ENCODE assay signal across 8 cellular contexts in the genomic region with DNA sequence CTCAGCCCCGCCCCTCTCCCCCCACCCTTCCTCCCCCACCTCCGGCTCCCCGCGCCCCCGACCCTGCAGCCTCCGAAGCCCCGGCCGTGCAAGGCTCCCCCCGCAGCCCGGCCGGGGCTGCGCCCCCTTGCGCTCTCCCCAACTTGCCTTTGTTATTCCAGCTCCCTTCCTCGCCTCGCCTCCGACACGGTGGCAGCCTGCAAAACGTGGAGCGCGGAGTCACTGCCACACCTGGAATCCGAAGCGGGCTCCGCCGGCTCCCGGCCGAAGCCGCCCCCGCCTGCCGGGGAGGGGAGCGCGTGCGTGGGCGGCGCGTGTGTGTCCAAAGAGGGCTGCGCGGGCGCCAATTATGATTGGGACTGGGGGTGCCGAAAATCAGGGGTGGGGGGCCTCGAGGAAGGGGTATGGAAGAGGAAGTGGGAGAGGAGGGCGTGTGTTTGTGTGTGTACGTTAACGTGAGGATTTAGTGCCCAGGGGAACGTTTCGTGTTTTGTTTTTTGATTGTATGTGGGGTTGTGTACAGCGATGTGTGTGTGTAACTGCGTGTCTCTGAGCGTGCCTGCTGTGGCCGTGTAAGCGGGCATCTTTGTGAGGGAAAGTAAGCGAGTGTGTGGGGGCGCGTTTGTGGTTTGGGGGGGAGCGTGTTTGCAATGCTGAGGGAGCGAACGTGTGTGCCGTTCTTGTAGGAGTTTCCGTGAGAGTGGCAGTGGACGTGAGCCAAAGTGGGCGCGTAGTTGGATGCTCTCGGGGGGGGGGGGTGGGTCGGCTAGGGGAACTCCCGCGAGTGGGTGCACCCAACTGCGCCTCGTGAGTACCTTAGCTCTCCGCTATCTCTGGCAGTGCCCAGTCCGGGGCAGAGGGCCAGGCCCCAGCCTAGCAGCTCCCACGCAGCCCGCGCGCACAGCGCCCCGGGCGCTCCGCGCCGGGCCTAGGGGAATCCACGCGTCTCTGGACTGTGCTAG. TPM values are rescaled to one million over a fixed set of nuclear protein-coding genes. Genes with fewer than 3 reads are reported as not detected.
A peak's percentile ranks its signal among the peaks of the same experiment; 100 is the strongest.
DNase-seq lines count a peak whose midpoint lies in the region; ATAC-seq, FAIRE-seq and TF ChIP-seq lines count a peak whose summit lies in the region.

No MANE protein-coding gene starts in this region.

- H3K36me3 ChIP-seq in A673 (ENCODE audit: insufficient read depth, low read length, poor library complexity, severe bottlenecking) = no peaks in the 10 kb centered on the region

- intact Hi-C loops in A673 (cut with micrococcal nuclease; ENCODE audit: unreplicated experiment) (loop anchor here (1.0 to 10.0 kb wide), 4 partner anchors 95 to 1025 kb away; no protein-coding TSS in a partner anchor), left colon (cut with DNase I, micrococcal nuclease) (no loop called here)

- CTCF ChIA-PET in A673 (lab: Charles Lee) = interaction anchor here (0.6 to 1.0 kb wide), 4 partner anchors 47 to 1020 kb away, joined by 3 to 7 read pairs (median 4); no protein-coding TSS in a partner anchor

- POLR2A ChIA-PET in A673 (lab: Charles Lee; ENCODE audit: low non-redundant PET) = interaction anchor here (0.6 kb wide), 1 partner anchor 178 kb away, joined by 16 read pairs; no protein-coding TSS in a partner anchor

- no peak for FAIRE-seq in GM19239 (lab: Jason Lieb, UNC)

- ATAC-seq in left colon = peak; percentile 22
- ATAC-seq in GM21786 (IDR thresholded peaks at IDR 0.05; ENCODE audit: unreplicated experiment) = no peak

- H3K27me3 ChIP-seq in A673 (replicated peaks; ENCODE audit: insufficient read depth, low read depth, low read length, poor library complexity) = no peaks in the 10 kb centered on the region

- H3K4me3 ChIP-seq in A673 (ENCODE audit: low read depth, low read length, poor library complexity, severe bottlenecking) = peak overlapping the region; percentile 86

- peak overlapping the region; percentile 47 for H3K27ac ChIP-seq in A673 (ENCODE audit: low read depth, low read length, poor library complexity, severe bottlenecking)

- peaks cover 18% of the 10 kb centered on the region for H3K4me1 ChIP-seq in A673 (ENCODE audit: insufficient read depth, low read length, poor library complexity, severe bottlenecking)

- no peaks in the 10 kb centered on the region for H3K9me3 ChIP-seq in A673 (ENCODE audit: low read depth, low read length, poor library complexity, severe bottlenecking)

- DNase-seq in A673 (ENCODE audit: low spot score) (peak; percentile 89), GM19239 (ENCODE audit: insufficient read length, low spot score) (peak; percentile 91), NCI-H446 treated with DMSO at 0.1 percent for 48 hours (lab: John Stamatoyannopoulos, UW) (peak; percentile 46), dedifferentiated amniotic fluid mesenchymal stem cell (ENCODE audit: extremely low spot score) (peak; percentile 82), left colon (peak; percentile 86 to 92)
- peak; percentile 85 for DNase-seq in activated CD4-positive, alpha-beta T cell treated with anti-CD3 and anti-CD28 coated beads, Interleukin-2, amount 50 U/mL, for 1 hour
- peak; percentile 63 to 75 for DNase-seq in stimulated activated CD4-positive, alpha-beta T cell treated with anti-CD3 and anti-CD28 coated beads, Interleukin-15, amount 100 ng/mL, for 48 hours (ENCODE audit: low read depth in 2 of 2)

- BruUV-seq in A673 (replicated peaks; lab: Mats Ljungman, UMichigan) = no TSS peak

- 0 out of 2 replicates have a peak, but pooled peaks have one; percentile 17 for TF ChIP-seq CTCF in A673 (conservative IDR thresholded peaks at IDR 0.05; ENCODE audit: low read depth, low read length)

RNA-seq across cellular contexts. Expression of gene ZMIZ1, which starts 1.2 kb away (rescaled TPM):
- total RNA-seq in A673 (2021) = 35.8 and 42.1 TPM in 2 replicates
- total RNA-seq in left colon = 10 to 100 TPM; 50.7 to 63.9 TPM
